In genomic region chr4:186204611-186205144, GRCh38 we compare ENCODE assay signal across 1 cellular context.
TF ChIP-seq lines count a peak whose summit lies in the region.

No MANE protein-coding gene starts in this region.

TF ChIP-seq in endothelial cell of umbilical vein, 7 proteins besides CTCF, POLR2A, EP300 and RAD21:
- TF ChIP-seq EZH2 (IDR thresholded peaks at IDR 0.05; ENCODE audit: borderline replicate concordance, low read depth, low read length, severe bottlenecking) (no peak), MYC (IDR thresholded peaks at IDR 0.05; ENCODE audit: low read depth, low read length) (no peak), JUN (IDR thresholded peaks at IDR 0.05; ENCODE audit: borderline replicate concordance, insufficient read depth, insufficient read length, low read depth) (no peak), GATA2 (IDR thresholded peaks at IDR 0.05; ENCODE audit: insufficient read depth, insufficient read length, low read depth, low read length) (no peak), POLR2AphosphoS5 (IDR thresholded peaks at IDR 0.05; ENCODE audit: insufficient read depth, low read depth, low read length) (no peak), FOS (IDR thresholded peaks at IDR 0.05; ENCODE audit: borderline replicate concordance, insufficient read depth, low read length) (no peak), MAX (IDR thresholded peaks at IDR 0.05; ENCODE audit: insufficient read depth, insufficient read length) (no peak)
